25 cellular contexts compared by ENCODE assay signal in genomic region chr2:232328516-232329460, GRCh38. TPM values are rescaled to one million over a fixed set of nuclear protein-coding genes. Genes with fewer than 3 reads are reported as not detected.
A peak's percentile ranks its signal among the peaks of the same experiment; 100 is the strongest.
DNase-seq lines count a peak whose midpoint lies in the region; ATAC-seq and TF ChIP-seq lines count a peak whose summit lies in the region.
"Had no signal": no experiment of that assay in that cellular context is flagged by ENCODE, and none has a peak within 500 bp of the region (broad histone marks: within the 10 kb centered on the region; RNA-seq: fewer than 3 reads in every experiment).

No MANE protein-coding gene starts in this region.

- no peak overlapping the region for H3K4me3 ChIP-seq in neuronal stem cell (ENCODE audit: low read length in 2 of 2)
- H3K4me3 ChIP-seq: body of pancreas, SJSA1, upper lobe of left lung had no signal

- H3K23ac ChIP-seq in neuronal stem cell (ENCODE audit: low read depth, low read length, poor library complexity), result no peak overlapping the region

- POLR2A ChIA-PET in WTC11 (lab: Charles Lee), result no interaction called here

- no peak overlapping the region for H3K4ac ChIP-seq in neuronal stem cell (ENCODE audit: low read length)

- H3K36me3 ChIP-seq in neuronal stem cell (replicated peaks in 1 of 2; ENCODE audit: control insufficient read depth in 2 of 2, insufficient read depth in 2 of 2, low read length in 2 of 2), result no peaks in the 10 kb centered on the region
- H3K36me3 ChIP-seq: SJSA1 had no signal

- H3K27me3 Mint-ChIP-seq in CD14-positive monocyte (ENCODE audit: low read depth in 3 of 3) (peaks cover 0 to 1% (median 0%) of the 10 kb centered on the region in 3 donors), WTC11 (ENCODE audit: low read depth) (no peaks in the 10 kb centered on the region)
- H3K27me3 Mint-ChIP-seq: T-cell had no signal

- no peaks in the 10 kb centered on the region for H3K9me3 Mint-ChIP-seq in CD14-positive monocyte
- H3K9me3 Mint-ChIP-seq in WTC11, result no peaks in the 10 kb centered on the region
- H3K9me3 Mint-ChIP-seq: activated T-cell treated with anti-CD3 and anti-CD28 coated beads, Interleukin-2, amount 50 U/mL, for 4 hours; nephron progenitor cell; T-cell had no signal

- DNase-seq in activated CD8-positive, alpha-beta memory T cell treated with anti-CD3 and anti-CD28 coated beads for 24 hours, result peak; percentile 54
- DNase-seq in activated CD8-positive, alpha-beta memory T cell treated with anti-CD3 and anti-CD28 coated beads, Interleukin-2, amount 50 U/mL, for 4 hours, result no peak
- peak; percentile 41 for DNase-seq in CD14-positive monocyte (ENCODE audit: low spot score)
- DNase-seq in WTC11 (ENCODE audit: low spot score), result peak; percentile 5
- DNase-seq in neuronal stem cell (ENCODE audit: low spot score), result no peak
- DNase-seq in G401 (ENCODE audit: low spot score), result no peak
- DNase-seq in H4 (ENCODE audit: low spot score), result no peak
- no peak for DNase-seq in kidney tubule cell (ENCODE audit: low spot score)
- DNase-seq: activated T-cell treated with anti-CD3 and anti-CD28 coated beads, Interleukin-2, amount 50 U/mL, for 4 hours; erythroblast; NCI-H187; NCI-H524 treated with DMSO at 0.1 percent for 48 hours; nephron progenitor cell; NK-92 treated with Interleukin-12 subunit alpha and Interleukin-12 subunit beta, amount 100 ng/mL, for 24 hours had no signal

- H4K8ac ChIP-seq in neuronal stem cell (ENCODE audit: low read depth, low read length), result no peak overlapping the region

- H2AFZ ChIP-seq in neuronal stem cell (ENCODE audit: low read length), result no peak overlapping the region
- H2AFZ ChIP-seq: parathyroid adenoma had no signal

- H2AK5ac ChIP-seq in neuronal stem cell (ENCODE audit: low read depth, low read length), result no peak overlapping the region

- CTCF ChIA-PET in WTC11 (lab: Charles Lee), result interaction anchor here (0.6 to 1.9 kb wide), 15 partner anchors 8 to 428 kb away, joined by 3 to 10 read pairs (median 3); no protein-coding TSS in a partner anchor

- no peak overlapping the region for H3K4me2 ChIP-seq in neuronal stem cell (ENCODE audit: insufficient read depth, low read length, poor library complexity, severe bottlenecking)

- intact Hi-C loops in CD14-positive monocyte (cut with micrococcal nuclease), result loop anchor here (2.0 to 5.0 kb wide), 3 partner anchors 36 to 421 kb away; no protein-coding TSS in a partner anchor

- peak overlapping the region; percentile 9 for H3K9ac ChIP-seq in neuronal stem cell (ENCODE audit: low read depth, low read length, poor library complexity)
- H3K9ac ChIP-seq: parathyroid adenoma had no signal

- no peak overlapping the region for H3K14ac ChIP-seq in neuronal stem cell (ENCODE audit: low read length)

- H3K18ac ChIP-seq in neuronal stem cell (ENCODE audit: low read length), result no peak overlapping the region

- peaks cover 13% of the 10 kb centered on the region for H3K4me1 Mint-ChIP-seq in CD14-positive monocyte
- peaks cover 3% of the 10 kb centered on the region; the same call in 1 of the 2 replicates for H3K4me1 Mint-ChIP-seq in WTC11

- no peak overlapping the region for H2BK120ac ChIP-seq in neuronal stem cell (ENCODE audit: low read depth, low read length)

- no peak overlapping the region for H4K91ac ChIP-seq in neuronal stem cell (ENCODE audit: low read depth, low read length, poor library complexity)

- no peak overlapping the region for H2BK12ac ChIP-seq in neuronal stem cell (ENCODE audit: low read length)

- H3K27ac Mint-ChIP-seq in CD14-positive monocyte, result peak overlapping the region in 1 of 7 donors; percentile 57
- H3K27ac Mint-ChIP-seq in WTC11, result 0 out of 2 replicates have a peak overlapping the region, but pooled peaks have one; percentile 11
- H3K27ac Mint-ChIP-seq: nephron progenitor cell, T-cell had no signal

- TF ChIP-seq CTCF in CD14-positive monocyte (IDR thresholded peaks at IDR 0.05) (no peak), WTC11 (IDR thresholded peaks at IDR 0.05) (no peak)

- no peak overlapping the region for H2BK5ac ChIP-seq in neuronal stem cell (ENCODE audit: low read length)

- H3K27ac ChIP-seq in neuronal stem cell (replicated peaks; ENCODE audit: low read length), result no peak overlapping the region
- H3K27ac ChIP-seq: body of pancreas, parathyroid adenoma, SJSA1, upper lobe of left lung had no signal

- no peaks in the 10 kb centered on the region for H3K27me3 ChIP-seq in neuronal stem cell (ENCODE audit: control insufficient read depth in 3 of 3, insufficient read depth in 3 of 3, low read depth in 1 of 3, low read length in 3 of 3)
- H3K27me3 ChIP-seq: body of pancreas, SJSA1, upper lobe of left lung had no signal

- H3K79me1 ChIP-seq in neuronal stem cell (ENCODE audit: low read depth, low read length), result peaks cover 3% of the 10 kb centered on the region

- no peak for ATAC-seq in WTC11
- ATAC-seq: activated CD4-positive, CD25-positive, alpha-beta regulatory T cell treated with anti-CD3 and anti-CD28 coated beads, Interleukin-2, amount 50 U/mL, for 24 hours; activated T-cell treated with anti-CD3 and anti-CD28 coated beads, Interleukin-2, amount 50 U/mL, for 4 hours; body of pancreas; left lobe of liver; T-cell had no signal

- in situ Hi-C loops in G401 (cut with HindIII; ENCODE audit: low sequenced_read_pairs), result no loop called here

- H3K4me1 ChIP-seq in neuronal stem cell (ENCODE audit: control insufficient read depth in 2 of 2, insufficient read depth in 1 of 2, low read depth in 1 of 2, low read length in 2 of 2), result peaks cover 0 to 10% of the 10 kb centered on the region in 2 donors
- H3K4me1 ChIP-seq: body of pancreas, SJSA1 had no signal

- H2BK15ac ChIP-seq in neuronal stem cell (ENCODE audit: low read length), result no peak overlapping the region

- peaks cover 0 to 2% of the 10 kb centered on the region in 2 donors for H3K36me3 Mint-ChIP-seq in CD14-positive monocyte
- no peaks in the 10 kb centered on the region for H3K36me3 Mint-ChIP-seq in WTC11
- H3K36me3 Mint-ChIP-seq: T-cell had no signal

- WGBS in neuronal stem cell (ENCODE audit: extremely low coverage in 2 of 2, insufficient read length in 2 of 2, insufficient replicate concordance in 1 of 2), 2 donors, result no CpG with 5 or more reads among the region's 14 CpGs

- H3K9me3 ChIP-seq in neuronal stem cell (replicated peaks in 1 of 2; ENCODE audit: control insufficient read depth in 2 of 2, insufficient read depth in 1 of 2, low read depth in 1 of 2, low read length in 2 of 2), result no peaks in the 10 kb centered on the region
- H3K9me3 ChIP-seq: body of pancreas, SJSA1, upper lobe of left lung had no signal

- H3K4me3 Mint-ChIP-seq in CD14-positive monocyte (no peak overlapping the region), WTC11 (no peak overlapping the region)
- H3K4me3 Mint-ChIP-seq: activated T-cell treated with anti-CD3 and anti-CD28 coated beads, Interleukin-2, amount 50 U/mL, for 4 hours; nephron progenitor cell; T-cell had no signal

TF ChIP-seq in WTC11, 78 proteins besides CTCF, POLR2A, EP300 and RAD21 (continues in another document):
- no peak for TF ChIP-seq NR2C2 (CRISPR knock-in tag; IDR thresholded peaks at IDR 0.05)
- no peak for TF ChIP-seq PRRX2 (CRISPR knock-in tag; IDR thresholded peaks at IDR 0.05)
- TF ChIP-seq FOXK1 (CRISPR knock-in tag; IDR thresholded peaks at IDR 0.05), result no peak
- TF ChIP-seq ZNF532 (CRISPR knock-in tag; IDR thresholded peaks at IDR 0.05; ENCODE audit: borderline replicate concordance), result no peak
- no peak for TF ChIP-seq ZMAT4 (CRISPR knock-in tag; IDR thresholded peaks at IDR 0.05)
- no peak for TF ChIP-seq MAX (CRISPR knock-in tag; IDR thresholded peaks at IDR 0.05)
- TF ChIP-seq TEAD1 (CRISPR knock-in tag; IDR thresholded peaks at IDR 0.05), result no peak

RNA-seq across cellular contexts. Expression of gene ALPP, which starts 49.8 kb away (rescaled TPM):
- polyA plus RNA-seq in CD14-positive monocyte, result not detected
- total RNA-seq in WTC11 (2021), result 0.14 to 0.20 TPM (median 0.14 TPM) in 3 replicates
- not detected for polyA plus RNA-seq in neuronal stem cell (2013, experiment 1 of 2)
- not detected for polyA plus RNA-seq in neuronal stem cell (2013, experiment 2 of 2)
- total RNA-seq in G401 (2014; rRNA removed; shearing (Covaris generic)), result 6.2 and 9.0 TPM in 2 replicates
- total RNA-seq in H4 (2014; rRNA removed; shearing (Covaris generic)), result 1.4 and 1.5 TPM in 2 replicates
- total RNA-seq: activated T-cell treated with anti-CD3 and anti-CD28 coated beads, Interleukin-2, amount 50 U/mL, for 4 hours; cerebellum; fibroblast of villous mesenchyme; LHCN-M2; mucosa of gallbladder had no signal

Comparison
In these comparisons a context has a peak if more than half of its experiments do, and no peak if none do; other contexts are left out.
1. DNase-seq: peak in activated CD8-positive, alpha-beta memory T cell treated with anti-CD3 and anti-CD28 coated beads for 24 hours (single experiment), CD14-positive monocyte (single experiment) and WTC11 (single experiment); none in activated CD8-positive, alpha-beta memory T cell treated with anti-CD3 and anti-CD28 coated beads, Interleukin-2, amount 50 U/mL, for 4 hours (single experiment), neuronal stem cell (single experiment), G401 (single experiment), H4 (single experiment) and kidney tubule cell (single experiment).